ENCODE assay signal across 20 cellular contexts in the genomic region with DNA sequence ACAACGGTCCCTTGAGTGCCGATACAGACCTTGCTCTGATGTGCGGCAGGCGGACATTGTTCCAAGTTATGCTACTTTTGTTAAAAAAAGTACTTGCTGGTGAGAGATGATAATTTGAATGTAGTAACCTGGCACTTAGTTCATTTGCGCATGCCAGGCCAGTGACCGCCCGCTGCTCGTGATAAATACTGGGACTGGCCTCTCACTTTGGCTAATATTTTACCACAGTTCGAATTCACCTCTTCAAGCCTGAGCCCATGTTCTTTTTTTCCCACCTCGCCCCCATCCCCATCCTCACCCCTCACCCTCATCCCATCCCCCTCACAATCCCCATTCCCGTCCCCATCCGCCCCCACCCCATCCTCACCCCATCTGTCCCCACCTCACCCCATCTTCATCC.
"Had no signal": no experiment of that assay in that cellular context is flagged by ENCODE, and none has a peak within 500 bp of the region (broad histone marks: within the 10 kb centered on the region; RNA-seq: fewer than 3 reads in every experiment).

No MANE protein-coding gene starts in this region.

- FAIRE-seq: endometrium, frontal cortex, keratinocyte had no signal

- H3K27ac ChIP-seq: esophagus squamous epithelium, lower lobe of right lung, prostate gland, right atrium auricular region, skin epidermis, suprapubic skin, transverse colon, upper lobe of right lung, uterus had no signal

- H3K4me3 ChIP-seq: esophagus squamous epithelium, lower lobe of right lung, prostate gland, right atrium auricular region, skin epidermis, suprapubic skin, transverse colon, upper lobe of right lung, uterus had no signal

- H3K27me3 ChIP-seq: uterus had no signal

- H3K36me3 ChIP-seq: esophagus squamous epithelium, lower lobe of right lung, prostate gland, right atrium auricular region, suprapubic skin, transverse colon, upper lobe of right lung, uterus had no signal

- H3K4me1 ChIP-seq: esophagus squamous epithelium, lower lobe of right lung, prostate gland, right atrium auricular region, transverse colon, upper lobe of right lung, uterus had no signal

- H3K9me3 ChIP-seq: esophagus squamous epithelium, lower lobe of right lung, prostate gland, right atrium auricular region, suprapubic skin, transverse colon, upper lobe of right lung, uterus had no signal

- DNase-seq: cortex of kidney; effector memory CD8-positive, alpha-beta T cell; erythroblast; esophagus squamous epithelium; left ventricle myocardium superior; naive thymus-derived CD8-positive, alpha-beta T cell; stimulated activated CD4-positive, alpha-beta T cell treated with anti-CD3 and anti-CD28 coated beads, Interleukin-15, amount 100 ng/mL, for 24 hours; stimulated activated CD4-positive, alpha-beta T cell treated with anti-CD3 and anti-CD28 coated beads, Interleukin-2, amount 100 ng/mL, for 48 hours; stimulated activated naive B cell treated with anti-CD40 and anti-IgM and Interleukin-4, amounts not matched to agents 10 μg/mL and 1 μg/mL and 100 μg/mL, for 72 hours; transverse colon; upper lobe of right lung; uterus had no signal

- ATAC-seq: effector memory CD8-positive, alpha-beta T cell; left ventricle myocardium superior; lower lobe of right lung; naive thymus-derived CD8-positive, alpha-beta T cell; stimulated activated naive B cell treated with anti-CD40 and anti-IgM and Interleukin-4, amounts not matched to agents 10 μg/mL and 1 μg/mL and 100 μg/mL, for 72 hours; upper lobe of right lung had no signal
